4 cellular contexts compared by ENCODE assay signal in the genomic region with DNA sequence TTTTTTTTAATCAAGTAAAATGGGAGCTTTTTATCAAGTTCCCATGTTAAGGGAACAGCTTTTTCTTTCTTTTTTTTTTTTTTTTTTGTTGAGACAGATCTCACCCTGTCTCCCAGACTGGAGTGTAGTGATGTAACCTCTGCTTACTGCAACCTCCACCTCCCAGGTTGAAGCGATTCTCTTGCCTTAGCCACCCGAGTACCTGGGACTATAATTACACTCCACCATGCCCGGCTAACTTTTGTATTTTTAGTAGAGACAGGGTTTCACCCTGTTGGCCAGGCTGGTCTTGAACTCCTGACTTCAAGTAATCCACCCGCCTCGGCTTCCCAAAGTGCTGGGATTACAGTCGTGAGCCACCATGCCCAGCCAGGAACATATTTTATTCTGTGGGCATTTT.
DNase-seq lines count a peak whose midpoint lies in the region; ATAC-seq, FAIRE-seq and TF ChIP-seq lines count a peak whose summit lies in the region.
"Not testable (repeated sequence)": the region's sequence is repeated elsewhere in the genome, so short reads cannot be mapped to it uniquely, and the experiment has no call there.

No MANE protein-coding gene starts in this region.

- not testable (repeated sequence) for TF ChIP-seq RAD21 in A549 (conservative IDR thresholded peaks at IDR 0.05 in 1 of 2, IDR thresholded peaks at IDR 0.05 in 1 of 2)

- not testable (repeated sequence) for TF ChIP-seq EP300 in A549 (IDR thresholded peaks at IDR 0.05)

- H3K36me3 Mint-ChIP-seq in nephron (ENCODE audit: low read depth), result not testable (repeated sequence)

- intact Hi-C loops in psoas muscle (cut with DNase I), result loop anchor here in 1 of 2 donors (5.0 kb wide), 1 partner anchor 38 kb away; no protein-coding TSS in a partner anchor
- intact Hi-C loops in thyroid gland (cut with DNase I), result not testable (repeated sequence)

- H3K27ac ChIP-seq in A549 (0 out of 6 replicates have a peak overlapping the region, but pooled peaks of 1 of the 2 experiments have one; percentile 4), psoas muscle (peak overlapping the region; percentile 86), thyroid gland (peak overlapping the region; percentile 24 to 75 (median 62))

- H3K27ac Mint-ChIP-seq in nephron, result peak overlapping the region in 2 of 3 experiments; percentile 23 to 30

- ATAC-seq in A549, psoas muscle: not testable (repeated sequence)

- H3K36me3 ChIP-seq in psoas muscle (ENCODE audit: insufficient read depth in 1 of 2, low read depth in 1 of 2); thyroid gland: not testable (repeated sequence)

- peak overlapping the region; percentile 20; the same call in 1 of the 3 replicates for H3K4me2 ChIP-seq in A549

- DNase-seq in A549 (ENCODE audit: low read depth in 1 of 2, low spot score in 1 of 2); psoas muscle: not testable (repeated sequence)
- peak; percentile 53 to 54 for DNase-seq in thyroid gland

- H3K4me3 Mint-ChIP-seq in nephron, result not testable (repeated sequence)

- WGBS in A549 (ENCODE audit: missing lambda C conversion rate), result 88% methylated on average over 6 of the region's 6 CpGs
- 51 to 81% (median 55%) methylated on average over 6 of the region's 6 CpGs for WGBS in psoas muscle, 3 donors
- WGBS in thyroid gland, 2 donors, result 40 to 53% methylated on average over 6 of the region's 6 CpGs

- TF ChIP-seq POLR2A in A549 (IDR thresholded peaks at IDR 0.05; ENCODE audit: low read length); thyroid gland (IDR thresholded peaks at IDR 0.05): not testable (repeated sequence)

- peaks cover 57% of the 10 kb centered on the region for H3K4me1 ChIP-seq in A549
- peaks cover 21% of the 10 kb centered on the region for H3K4me1 ChIP-seq in psoas muscle
- peaks cover 24 to 29% of the 10 kb centered on the region in 2 donors for H3K4me1 ChIP-seq in thyroid gland

- not testable (repeated sequence) for H3K27me3 Mint-ChIP-seq in nephron (ENCODE audit: low read depth)

- not testable (repeated sequence) for H3K27me3 ChIP-seq in psoas muscle (ENCODE audit: insufficient read depth in 3 of 3, low read length in 2 of 3); thyroid gland

- H3K4me3 ChIP-seq in A549; psoas muscle; thyroid gland (replicated peaks in 1 of 3): not testable (repeated sequence)

- TF ChIP-seq CTCF in A549 (IDR thresholded peaks at IDR 0.05); nephron (IDR thresholded peaks at IDR 0.05; ENCODE audit: unreplicated experiment in 3 of 3); psoas muscle (IDR thresholded peaks at IDR 0.05); thyroid gland (IDR thresholded peaks at IDR 0.05): not testable (repeated sequence)

- CTCF ChIA-PET in A549 (lab: Yijun Ruan, JAX), result interaction anchor here (0.7 to 4.4 kb wide), 2 partner anchors 12 to 47 kb away, joined by 3 to 33 read pairs; no protein-coding TSS in a partner anchor

- POLR2A ChIA-PET in A549 (lab: Yijun Ruan, JAX), result not testable (repeated sequence)

- FAIRE-seq in A549 (lab: Jason Lieb, UNC), result not testable (repeated sequence)

- H3K9me3 Mint-ChIP-seq in nephron, result not testable (repeated sequence)

- peaks cover 18% of the 10 kb centered on the region for H3K4me1 Mint-ChIP-seq in nephron

- not testable (repeated sequence) for H3K9me3 ChIP-seq in A549, psoas muscle, thyroid gland
